In genomic region chr19:5935473-5936307, GRCh38 we compare ENCODE assay signal across 10 cellular contexts. TPM values are rescaled to one million over a fixed set of nuclear protein-coding genes. Genes with fewer than 3 reads are reported as not detected.
DNase-seq lines count a peak whose midpoint lies in the region; TF ChIP-seq lines count a peak whose summit lies in the region.
"Had no signal": no experiment of that assay in that cellular context is flagged by ENCODE, and none has a peak within 500 bp of the region (broad histone marks: within the 10 kb centered on the region; RNA-seq: fewer than 3 reads in every experiment).

No MANE protein-coding gene starts in this region.

- H3K36me3 ChIP-seq in BE2C (peaks cover 45% of the 10 kb centered on the region), SK-N-SH (replicated peaks in 1 of 2; ENCODE audit: control insufficient read depth in 1 of 2, insufficient read depth in 2 of 2, low read length in 1 of 2) (peaks cover 18 to 38% of the 10 kb centered on the region in 2 experiments)

- H3K27ac ChIP-seq in SK-N-SH (ENCODE audit: low read depth in 2 of 2, low read length in 1 of 2), result peak overlapping the region; percentile 45 to 94; a peak in 3 of 4 replicates

- no peaks in the 10 kb centered on the region for H3K27me3 Mint-ChIP-seq in progenitor cell of endocrine pancreas

- peaks cover 23% of the 10 kb centered on the region; the same call in 1 of the 2 replicates for H4K20me1 ChIP-seq in SK-N-SH (ENCODE audit: insufficient read depth)

- H3K27me3 ChIP-seq in BE2C, result no peaks in the 10 kb centered on the region
- H3K27me3 ChIP-seq in SK-N-SH (ENCODE audit: insufficient read depth), result no peaks in the 10 kb centered on the region

- DNase-seq in BE2C, result peak; percentile 73
- peak; percentile 74 for DNase-seq in SK-N-SH
- peak; percentile 8 for DNase-seq in fibroblast of peridontal ligament (ENCODE audit: extremely low read depth)
- no peak for DNase-seq in progenitor cell of endocrine pancreas (ENCODE audit: low spot score, unreplicated experiment)
- DNase-seq in mesenteric fat pad (ENCODE audit: low spot score), result no peak
- DNase-seq in C1 segment of cervical spinal cord (lab: John Stamatoyannopoulos, UW), result no peak
- DNase-seq in NCI-H2171 (lab: John Stamatoyannopoulos, UW), result no peak
- no peak for DNase-seq in stimulated activated naive CD4-positive, alpha-beta T cell (lab: John Stamatoyannopoulos, UW)
- DNase-seq: GDM1, NCI-H446 had no signal

- H3K27ac Mint-ChIP-seq in progenitor cell of endocrine pancreas, result peak overlapping the region; percentile 49

- 79% methylated on average over 12 of the region's 25 CpGs for WGBS in SK-N-SH (ENCODE audit: low lambda C conversion rate)

- H3K36me3 Mint-ChIP-seq in progenitor cell of endocrine pancreas (ENCODE audit: insufficient read depth), result peaks cover 11% of the 10 kb centered on the region

- POLR2A ChIA-PET in SK-N-SH (lab: Yijun Ruan, JAX), result interaction anchor here (0.9 to 1.5 kb wide), 4 partner anchors 23 to 107 kb away, joined by 4 to 10 read pairs (median 5); partner anchors contain the start of genes NDUFA11 and VMAC

- CTCF ChIA-PET in SK-N-SH (lab: Yijun Ruan, JAX), result interaction anchor here (0.6 to 6.2 kb wide), 12 partner anchors 15 to 1117 kb away, joined by 3 to 44 read pairs (median 6); partner anchors contain the start of genes NDUFA11 and NRTN

- no peak for TF ChIP-seq RAD21 in SK-N-SH (IDR thresholded peaks at IDR 0.05; ENCODE audit: low read length)

- H3K4me1 ChIP-seq in BE2C (peaks cover 45% of the 10 kb centered on the region), SK-N-SH (ENCODE audit: control insufficient read depth in 1 of 2, insufficient read depth in 2 of 2, low read depth in 1 of 2, low read length in 1 of 2) (peaks cover 13 to 68% of the 10 kb centered on the region in 2 experiments)

- peaks cover 21% of the 10 kb centered on the region; the same call in 1 of the 2 replicates for H3K79me2 ChIP-seq in SK-N-SH (ENCODE audit: insufficient read depth)

- TF ChIP-seq CTCF in BE2C (IDR thresholded peaks at IDR 0.05; ENCODE audit: low read depth, low read length), result no peak
- TF ChIP-seq CTCF in SK-N-SH (IDR thresholded peaks at IDR 0.05), result no peak
- TF ChIP-seq CTCF in progenitor cell of endocrine pancreas (IDR thresholded peaks at IDR 0.05; ENCODE audit: unreplicated experiment), result no peak

- H3K4me3 Mint-ChIP-seq in progenitor cell of endocrine pancreas (ENCODE audit: low read depth), result no peak overlapping the region

- H3K9ac ChIP-seq in SK-N-SH, result no peak overlapping the region; the same call in 1 of the 2 replicates

- H3K4me2 ChIP-seq in SK-N-SH, result peak overlapping the region; percentile 47; the same call in 1 of the 2 replicates

- no peaks in the 10 kb centered on the region for H3F3A ChIP-seq in SK-N-SH (replicated peaks; ENCODE audit: insufficient read depth)

- H3K9me2 ChIP-seq in SK-N-SH, result no peaks in the 10 kb centered on the region

- peaks cover 6% of the 10 kb centered on the region for H3K4me1 Mint-ChIP-seq in progenitor cell of endocrine pancreas (ENCODE audit: low read depth)

- no peak for TF ChIP-seq EP300 in SK-N-SH (IDR thresholded peaks at IDR 0.05; ENCODE audit: borderline replicate concordance in 1 of 2, low read depth in 1 of 2, low read length in 1 of 2)

- H3K9me3 Mint-ChIP-seq in progenitor cell of endocrine pancreas (ENCODE audit: low read depth), result no peaks in the 10 kb centered on the region

- H3K4me3 ChIP-seq in BE2C (ENCODE audit: low read depth, low read length) (peak overlapping the region; percentile 19), SK-N-SH (ENCODE audit: low read depth in 2 of 2, low read length in 1 of 2) (no peak overlapping the region)

- no peak overlapping the region for H2AFZ ChIP-seq in SK-N-SH (ENCODE audit: low read depth)

- no peaks in the 10 kb centered on the region for H3K9me3 ChIP-seq in BE2C
- no peaks in the 10 kb centered on the region for H3K9me3 ChIP-seq in SK-N-SH

TF ChIP-seq in SK-N-SH, 30 proteins besides CTCF, POLR2A, EP300 and RAD21:
- no peak for TF ChIP-seq YY1 (IDR thresholded peaks at IDR 0.05; ENCODE audit: low read depth)
- no peak for TF ChIP-seq USF2 (IDR thresholded peaks at IDR 0.05; ENCODE audit: borderline replicate concordance, low read depth, low read length)
- no peak for TF ChIP-seq CHD2 (IDR thresholded peaks at IDR 0.05; ENCODE audit: low read length, partially characterized antibody)
- no peak for TF ChIP-seq JUND (IDR thresholded peaks at IDR 0.05)
- TF ChIP-seq, protein P1, sequence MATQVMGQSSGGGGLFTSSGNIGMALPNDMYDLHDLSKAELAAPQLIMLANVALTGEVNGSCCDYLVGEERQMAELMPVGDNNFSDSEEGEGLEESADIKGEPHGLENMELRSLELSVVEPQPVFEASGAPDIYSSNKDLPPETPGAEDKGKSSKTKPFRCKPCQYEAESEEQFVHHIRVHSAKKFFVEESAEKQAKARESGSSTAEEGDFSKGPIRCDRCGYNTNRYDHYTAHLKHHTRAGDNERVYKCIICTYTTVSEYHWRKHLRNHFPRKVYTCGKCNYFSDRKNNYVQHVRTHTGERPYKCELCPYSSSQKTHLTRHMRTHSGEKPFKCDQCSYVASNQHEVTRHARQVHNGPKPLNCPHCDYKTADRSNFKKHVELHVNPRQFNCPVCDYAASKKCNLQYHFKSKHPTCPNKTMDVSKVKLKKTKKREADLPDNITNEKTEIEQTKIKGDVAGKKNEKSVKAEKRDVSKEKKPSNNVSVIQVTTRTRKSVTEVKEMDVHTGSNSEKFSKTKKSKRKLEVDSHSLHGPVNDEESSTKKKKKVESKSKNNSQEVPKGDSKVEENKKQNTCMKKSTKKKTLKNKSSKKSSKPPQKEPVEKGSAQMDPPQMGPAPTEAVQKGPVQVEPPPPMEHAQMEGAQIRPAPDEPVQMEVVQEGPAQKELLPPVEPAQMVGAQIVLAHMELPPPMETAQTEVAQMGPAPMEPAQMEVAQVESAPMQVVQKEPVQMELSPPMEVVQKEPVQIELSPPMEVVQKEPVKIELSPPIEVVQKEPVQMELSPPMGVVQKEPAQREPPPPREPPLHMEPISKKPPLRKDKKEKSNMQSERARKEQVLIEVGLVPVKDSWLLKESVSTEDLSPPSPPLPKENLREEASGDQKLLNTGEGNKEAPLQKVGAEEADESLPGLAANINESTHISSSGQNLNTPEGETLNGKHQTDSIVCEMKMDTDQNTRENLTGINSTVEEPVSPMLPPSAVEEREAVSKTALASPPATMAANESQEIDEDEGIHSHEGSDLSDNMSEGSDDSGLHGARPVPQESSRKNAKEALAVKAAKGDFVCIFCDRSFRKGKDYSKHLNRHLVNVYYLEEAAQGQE (IDR thresholded peaks at IDR 0.05; ENCODE audit: low read depth, low read length), result no peak
- no peak for TF ChIP-seq TAF1 (IDR thresholded peaks at IDR 0.05; ENCODE audit: borderline replicate concordance, low read depth, low read length)
- TF ChIP-seq NRF1 (IDR thresholded peaks at IDR 0.05; ENCODE audit: low read depth, low read length), result no peak
- TF ChIP-seq FOXM1 (IDR thresholded peaks at IDR 0.05; ENCODE audit: low read depth), result no peak
- TF ChIP-seq, protein P2, sequence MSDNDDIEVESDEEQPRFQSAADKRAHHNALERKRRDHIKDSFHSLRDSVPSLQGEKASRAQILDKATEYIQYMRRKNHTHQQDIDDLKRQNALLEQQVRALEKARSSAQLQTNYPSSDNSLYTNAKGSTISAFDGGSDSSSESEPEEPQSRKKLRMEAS (IDR thresholded peaks at IDR 0.05; ENCODE audit: low read depth), result no peak
- TF ChIP-seq NFIC (IDR thresholded peaks at IDR 0.05; ENCODE audit: borderline replicate concordance), result no peak
- no peak for TF ChIP-seq SMC3 (IDR thresholded peaks at IDR 0.05; ENCODE audit: low read depth, low read length)

RNA-seq across cellular contexts. Expression of gene CAPS, which starts 21.6 kb away (rescaled TPM):
- 3.5 TPM for polyA plus RNA-seq in BE2C (2012; ENCODE audit: insufficient read depth, insufficient read length, low read depth)
- 13.4 and 17.3 TPM in 2 replicates for polyA plus RNA-seq in SK-N-SH (2012; rRNA removed)
- 2.8 and 4.4 TPM in 2 replicates for polyA plus RNA-seq in SK-N-SH (2012; cell fraction: cytosol; rRNA removed)
- 93.5 and 127 TPM in 2 replicates for polyA plus RNA-seq in SK-N-SH (2012; cell fraction: nucleus; rRNA removed)
- total RNA-seq in progenitor cell of endocrine pancreas (22.1 and 22.5 TPM in 2 replicates), mesenteric fat pad (4.4 TPM)

RNA-seq across cellular contexts. Expression of gene VMAC, which starts 31.0 kb away (rescaled TPM):
- polyA plus RNA-seq in BE2C (2012; ENCODE audit: insufficient read depth, insufficient read length, low read depth), result 0.68 TPM
- polyA plus RNA-seq in SK-N-SH (2012; rRNA removed), result 6.5 and 9.1 TPM in 2 replicates
- polyA plus RNA-seq in SK-N-SH (2012; cell fraction: cytosol; rRNA removed), result 1.9 and 2.6 TPM in 2 replicates
- polyA plus RNA-seq in SK-N-SH (2012; cell fraction: nucleus; rRNA removed), result 40.0 and 44.0 TPM in 2 replicates
- 13.9 and 15.2 TPM in 2 replicates for total RNA-seq in progenitor cell of endocrine pancreas
- 3.0 TPM for total RNA-seq in mesenteric fat pad

RNA-seq across cellular contexts. Expression of gene NDUFA11, which starts 32.1 kb away (rescaled TPM):
- polyA plus RNA-seq in BE2C (2012; ENCODE audit: insufficient read depth, insufficient read length, low read depth), result 1,009 TPM
- 386 and 534 TPM in 2 replicates for polyA plus RNA-seq in SK-N-SH (2012; rRNA removed)
- 223 and 307 TPM in 2 replicates for polyA plus RNA-seq in SK-N-SH (2012; cell fraction: cytosol; rRNA removed)
- 249 and 444 TPM in 2 replicates for polyA plus RNA-seq in SK-N-SH (2012; cell fraction: nucleus; rRNA removed)
- total RNA-seq in progenitor cell of endocrine pancreas (210 and 217 TPM in 2 replicates), mesenteric fat pad (186 TPM)

RNA-seq across cellular contexts. Expression of gene RANBP3, which starts 42.2 kb away (rescaled TPM):
- 210 TPM for polyA plus RNA-seq in BE2C (2012; ENCODE audit: insufficient read depth, insufficient read length, low read depth)
- 71.8 and 84.0 TPM in 2 replicates for polyA plus RNA-seq in SK-N-SH (2012; rRNA removed)
- 38.5 and 46.3 TPM in 2 replicates for polyA plus RNA-seq in SK-N-SH (2012; cell fraction: cytosol; rRNA removed)
- polyA plus RNA-seq in SK-N-SH (2012; cell fraction: nucleus; rRNA removed), result 102 and 210 TPM in 2 replicates
- 99.9 and 106 TPM in 2 replicates for total RNA-seq in progenitor cell of endocrine pancreas
- total RNA-seq in mesenteric fat pad, result 56.7 TPM

Comparison
In these comparisons a context has a peak if more than half of its experiments do, and no peak if none do; other contexts are left out.
1. DNase-seq: peak in BE2C (single experiment), SK-N-SH (single experiment) and fibroblast of peridontal ligament (single experiment); none in progenitor cell of endocrine pancreas (single experiment), mesenteric fat pad (single experiment), C1 segment of cervical spinal cord (0 of 14), NCI-H2171 (single experiment) and stimulated activated naive CD4-positive, alpha-beta T cell (0 of 6).